6 cellular contexts compared by ENCODE assay signal in the genomic region with DNA sequence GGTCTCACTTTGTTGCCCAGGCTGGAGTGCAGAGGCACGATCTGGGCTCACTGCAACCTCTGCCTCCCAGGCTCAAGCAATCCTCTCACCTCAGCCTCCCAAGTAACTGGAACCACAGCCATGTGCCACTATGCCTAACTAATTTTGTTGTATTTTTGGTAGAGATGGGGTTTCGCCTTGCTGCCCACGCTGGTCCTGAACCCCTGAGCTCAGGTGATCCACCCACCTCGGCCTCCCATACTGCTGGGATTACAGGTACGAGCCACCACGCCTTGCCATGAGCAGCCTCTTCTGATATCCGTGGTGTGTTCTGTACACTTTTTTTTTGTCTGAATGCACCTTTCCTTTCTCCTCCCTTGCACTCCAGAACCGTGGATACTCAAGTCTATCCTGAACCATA.
DNase-seq lines count a peak whose midpoint lies in the region; ATAC-seq and TF ChIP-seq lines count a peak whose summit lies in the region.
"Not testable (repeated sequence)": the region's sequence is repeated elsewhere in the genome, so short reads cannot be mapped to it uniquely, and the experiment has no call there.

No MANE protein-coding gene starts in this region.

- H3K27ac Mint-ChIP-seq in H9; activated CD8-positive, alpha-beta T cell treated with anti-CD3 and anti-CD28 coated beads, Interleukin-2, amount 10 ng/mL, durations not matched to agents 7 days and 5 days: not testable (repeated sequence)

- H2BK5ac ChIP-seq in H9 (ENCODE audit: insufficient read length, low read length), result not testable (repeated sequence)

- POLR2A ChIA-PET in activated CD8-positive, alpha-beta T cell treated with anti-CD3 and anti-CD28 coated beads, Interleukin-2, amount 10 ng/mL, durations not matched to agents 7 days and 5 days (lab: Charles Lee), result not testable (repeated sequence)

- H3K18ac ChIP-seq in H9 (ENCODE audit: insufficient read length, low read depth, low read length), result not testable (repeated sequence)

- H2AFZ ChIP-seq in H9 (ENCODE audit: low read length), result not testable (repeated sequence)

- H3K4me1 ChIP-seq in H9 (ENCODE audit: insufficient read depth, low read length), result not testable (repeated sequence)

- ATAC-seq in activated CD8-positive, alpha-beta T cell treated with anti-CD3 and anti-CD28 coated beads, Interleukin-2, amount 10 ng/mL, durations not matched to agents 7 days and 5 days; Right ventricle myocardium inferior: not testable (repeated sequence)

- not testable (repeated sequence) for H3K36me3 Mint-ChIP-seq in H9 (ENCODE audit: insufficient read depth in 1 of 3, low read depth in 3 of 3); activated CD8-positive, alpha-beta T cell treated with anti-CD3 and anti-CD28 coated beads, Interleukin-2, amount 10 ng/mL, durations not matched to agents 7 days and 5 days (ENCODE audit: low read depth)

- not testable (repeated sequence) for H4K91ac ChIP-seq in H9 (ENCODE audit: insufficient read length, low read depth, low read length)

- not testable (repeated sequence) for H4K5ac ChIP-seq in H9 (ENCODE audit: insufficient read length, low read depth, low read length)

- CTCF ChIA-PET in activated CD8-positive, alpha-beta T cell treated with anti-CD3 and anti-CD28 coated beads, Interleukin-2, amount 10 ng/mL, durations not matched to agents 7 days and 5 days (lab: Charles Lee), result not testable (repeated sequence)

- DNase-seq in H9 (peak; percentile 9), coronary artery (ENCODE audit: low spot score) (peak; percentile 38), Right ventricle myocardium inferior (ENCODE audit: missing footprints) (peak; percentile 28), left kidney (ENCODE audit: low read depth, low spot score) (peak; percentile 0), posterior vena cava (ENCODE audit: low spot score) (peak; percentile 38)
- peak; percentile 15 for DNase-seq in activated CD8-positive, alpha-beta T cell treated with anti-CD3 and anti-CD28 coated beads, Interleukin-2, amount 10 ng/mL, durations not matched to agents 7 days and 5 days

- no CpG with 5 or more reads among the region's 8 CpGs for WGBS in H9 (ENCODE audit: extremely low coverage, insufficient read length, low lambda C conversion rate)

- not testable (repeated sequence) for H3K4me1 Mint-ChIP-seq in H9; activated CD8-positive, alpha-beta T cell treated with anti-CD3 and anti-CD28 coated beads, Interleukin-2, amount 10 ng/mL, durations not matched to agents 7 days and 5 days (ENCODE audit: low read depth)

- not testable (repeated sequence) for H3K14ac ChIP-seq in H9 (ENCODE audit: insufficient read depth, low read length)

- H3K27me3 Mint-ChIP-seq in H9 (ENCODE audit: low read depth); activated CD8-positive, alpha-beta T cell treated with anti-CD3 and anti-CD28 coated beads, Interleukin-2, amount 10 ng/mL, durations not matched to agents 7 days and 5 days (ENCODE audit: low read depth): not testable (repeated sequence)

- H2AK5ac ChIP-seq in H9 (ENCODE audit: insufficient read length, low read length), result not testable (repeated sequence)

- not testable (repeated sequence) for H2BK15ac ChIP-seq in H9 (ENCODE audit: low read depth, low read length)

- H3K4me3 ChIP-seq in coronary artery, result not testable (repeated sequence)

- H3K79me2 ChIP-seq in H9 (ENCODE audit: insufficient read depth, low read length), result not testable (repeated sequence)

- intact Hi-C loops in Right ventricle myocardium inferior (cut with DNase I); posterior vena cava (cut with DNase I): not testable (repeated sequence)

- H4K8ac ChIP-seq in H9 (replicated peaks; ENCODE audit: insufficient read length, low read depth, low read length), result not testable (repeated sequence)

- H3T11ph ChIP-seq in H9 (ENCODE audit: low read length), result not testable (repeated sequence)

- H3K4ac ChIP-seq in H9 (ENCODE audit: low read depth, low read length), result not testable (repeated sequence)

- H3K9me3 ChIP-seq in H9 (ENCODE audit: control insufficient read depth, low read depth, low read length), result not testable (repeated sequence)

- H3K79me1 ChIP-seq in H9 (ENCODE audit: insufficient read depth, low read depth, low read length, poor library complexity, severe bottlenecking), result not testable (repeated sequence)

- H3K23me2 ChIP-seq in H9 (ENCODE audit: insufficient read length, low read depth, low read length, poor library complexity, severe bottlenecking), result not testable (repeated sequence)

- H3K4me2 ChIP-seq in H9 (ENCODE audit: insufficient read depth, insufficient read length, low read length), result not testable (repeated sequence)

- not testable (repeated sequence) for H3K56ac ChIP-seq in H9 (ENCODE audit: insufficient read length, low read depth, low read length)

- not testable (repeated sequence) for H3K9ac ChIP-seq in H9 (ENCODE audit: extremely low read depth, insufficient read length, low read length)

- H2BK12ac ChIP-seq in H9 (ENCODE audit: insufficient read length, low read depth, low read length), result not testable (repeated sequence)

- H2BK20ac ChIP-seq in H9 (ENCODE audit: low read depth, low read length, poor library complexity, severe bottlenecking), result not testable (repeated sequence)

- TF ChIP-seq CTCF in H9 (conservative IDR thresholded peaks at IDR 0.05); coronary artery (IDR thresholded peaks at IDR 0.05): not testable (repeated sequence)

- H3K9me3 Mint-ChIP-seq in H9; activated CD8-positive, alpha-beta T cell treated with anti-CD3 and anti-CD28 coated beads, Interleukin-2, amount 10 ng/mL, durations not matched to agents 7 days and 5 days (ENCODE audit: insufficient read depth): not testable (repeated sequence)

- H3K4me3 Mint-ChIP-seq in H9; activated CD8-positive, alpha-beta T cell treated with anti-CD3 and anti-CD28 coated beads, Interleukin-2, amount 10 ng/mL, durations not matched to agents 7 days and 5 days: not testable (repeated sequence)

- H2BK120ac ChIP-seq in H9 (ENCODE audit: low read depth, low read length, poor library complexity, severe bottlenecking), result not testable (repeated sequence)

- not testable (repeated sequence) for H3K23ac ChIP-seq in H9 (ENCODE audit: insufficient read length, low read depth, low read length)

- H4K20me1 ChIP-seq in H9 (ENCODE audit: control insufficient read depth, insufficient read depth, insufficient read length), result not testable (repeated sequence)

- H3K27me3 ChIP-seq in H9 (ENCODE audit: insufficient read depth, low read length), result not testable (repeated sequence)

- H3K27ac ChIP-seq in H9 (ENCODE audit: insufficient read length, low read depth, low read length); coronary artery: not testable (repeated sequence)
